In the genomic region with DNA sequence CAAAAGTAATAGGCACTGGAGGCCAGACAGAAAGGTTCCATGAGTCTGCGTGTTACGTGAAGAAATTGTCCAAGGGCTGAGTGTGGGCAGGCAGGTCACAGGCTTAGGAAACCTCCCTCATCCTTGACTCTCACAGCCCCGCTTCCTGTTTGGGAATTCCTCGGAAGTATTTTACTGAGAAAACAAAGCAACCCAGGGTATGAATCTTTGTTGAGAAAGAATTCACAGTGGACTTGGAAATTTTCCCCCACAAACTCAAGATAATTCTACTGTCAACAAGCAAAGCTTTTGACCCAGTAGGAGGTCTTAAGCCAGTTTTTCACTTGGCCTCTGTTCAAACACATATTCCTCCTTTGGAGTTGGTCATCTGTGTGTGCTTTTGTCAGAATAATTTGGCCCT, we compare ENCODE assay signal across 19 cellular contexts.
A peak's percentile ranks its signal among the peaks of the same experiment; 100 is the strongest.
DNase-seq lines count a peak whose midpoint lies in the region; ATAC-seq and TF ChIP-seq lines count a peak whose summit lies in the region.
"Had no signal": no experiment of that assay in that cellular context is flagged by ENCODE, and none has a peak within 500 bp of the region (broad histone marks: within the 10 kb centered on the region; RNA-seq: fewer than 3 reads in every experiment).

No MANE protein-coding gene starts in this region.

- H3K27me3 ChIP-seq in IMR-90 (ENCODE audit: control insufficient read depth, insufficient read depth, low read length), result no peaks in the 10 kb centered on the region
- H3K27me3 ChIP-seq in mesenchymal stem cell (ENCODE audit: control insufficient read depth in 1 of 2, insufficient read depth in 1 of 2, low read length in 2 of 2), result no peaks in the 10 kb centered on the region
- no peaks in the 10 kb centered on the region for H3K27me3 ChIP-seq in vagina
- H3K27me3 ChIP-seq: BLaER1 had no signal

- H4K91ac ChIP-seq in IMR-90 (ENCODE audit: insufficient read depth, low read depth, low read length) (no peak overlapping the region), mesenchymal stem cell (ENCODE audit: low read length) (no peak overlapping the region)

- no peak for TF ChIP-seq RAD21 in IMR-90 (IDR thresholded peaks at IDR 0.05; ENCODE audit: low read length)

- dilution Hi-C loops in IMR-90 (cut with HindIII; ENCODE audit: low sequenced_read_pairs, unreplicated experiment), result no loop called here

- H2AK5ac ChIP-seq in IMR-90 (ENCODE audit: low read depth, low read length) (no peak overlapping the region), mesenchymal stem cell (ENCODE audit: low read length, severe bottlenecking) (no peak overlapping the region)

- H3K4ac ChIP-seq in IMR-90 (ENCODE audit: low read depth, low read length) (no peak overlapping the region), mesenchymal stem cell (ENCODE audit: low read depth in 1 of 2, low read length in 2 of 2) (no peak overlapping the region)

- no CpG with 5 or more reads among the region's 4 CpGs for WGBS in IMR-90 (ENCODE audit: extremely low coverage in 2 of 2, insufficient read length in 1 of 2), 2 experiments
- 60% methylated on average over 1 of the region's 4 CpGs for WGBS in mesenchymal stem cell

- H4K20me1 ChIP-seq in IMR-90 (ENCODE audit: insufficient read depth, low read length), result no peaks in the 10 kb centered on the region
- H4K20me1 ChIP-seq: BLaER1 had no signal

- H2BK5ac ChIP-seq in IMR-90 (ENCODE audit: low read depth, low read length, poor library complexity, severe bottlenecking), result no peak overlapping the region
- H2BK5ac ChIP-seq in mesenchymal stem cell (ENCODE audit: low read depth, low read length, poor library complexity, severe bottlenecking), result no peak overlapping the region

- H2BK15ac ChIP-seq in IMR-90 (ENCODE audit: low read depth, low read length), result no peak overlapping the region
- no peak overlapping the region for H2BK15ac ChIP-seq in mesenchymal stem cell (ENCODE audit: low read depth, poor library complexity, severe bottlenecking)

- H3K56ac ChIP-seq in IMR-90 (ENCODE audit: extremely low read depth, insufficient read depth, low read length), result no peak overlapping the region

- peaks cover 2% of the 10 kb centered on the region; the same call in 1 of the 2 replicates for H3K9me3 ChIP-seq in IMR-90 (ENCODE audit: control insufficient read depth, insufficient read depth, low read length)
- H3K9me3 ChIP-seq in mesenchymal stem cell (ENCODE audit: control insufficient read depth, low read length), result peaks cover 7% of the 10 kb centered on the region
- H3K9me3 ChIP-seq in vagina, result no peaks in the 10 kb centered on the region

- CTCF ChIA-PET in IMR-90 (lab: Yijun Ruan, JAX), result no interaction called here

- H3K36me3 ChIP-seq in IMR-90 (ENCODE audit: control insufficient read depth, insufficient read depth, low read length) (no peaks in the 10 kb centered on the region), mesenchymal stem cell (ENCODE audit: control insufficient read depth in 1 of 2, insufficient read depth in 2 of 2, low read depth in 1 of 2, low read length in 2 of 2) (peaks cover 0 to 43% of the 10 kb centered on the region in 2 experiments), vagina (no peaks in the 10 kb centered on the region)
- H3K36me3 ChIP-seq: BLaER1 had no signal

- ATAC-seq in IMR-90 (ENCODE audit: low read depth), result peak; percentile 56
- no peak for ATAC-seq in left colon
- ATAC-seq: PC-3, SK-N-SH treated with all-trans-retinoic acid at 6 μM for 48 hours had no signal

- H2BK20ac ChIP-seq in IMR-90 (ENCODE audit: low read depth, low read length), result no peak overlapping the region

- intact Hi-C loops in IMR-90 (cut with micrococcal nuclease) (no loop called here), vagina (cut with DNase I) (no loop called here), left colon (cut with DNase I, micrococcal nuclease) (no loop called here)

- no peak overlapping the region for H2AK9ac ChIP-seq in IMR-90 (replicated peaks; ENCODE audit: low read depth, low read length, poor library complexity)

- H2AFZ ChIP-seq in IMR-90 (replicated peaks; ENCODE audit: low read length, poor library complexity), result no peak overlapping the region
- H2AFZ ChIP-seq in mesenchymal stem cell (ENCODE audit: low read depth, low read length), result no peak overlapping the region

- peaks cover 4% of the 10 kb centered on the region; the same call in 1 of the 2 replicates for H3K9me1 ChIP-seq in IMR-90 (ENCODE audit: insufficient read depth, low read length)

- DNase-seq in IMR-90, result peak; percentile 32
- DNase-seq in cerebellar cortex (ENCODE audit: low spot score), result peak; percentile 7
- peak; percentile 67 for DNase-seq in mesenchymal stem cell
- DNase-seq in vagina (ENCODE audit: extremely low spot score in 2 of 2), result no peak
- no peak for DNase-seq in left colon
- no peak for DNase-seq in superior temporal gyrus (ENCODE audit: extremely low spot score)
- DNase-seq in NCI-H510A (lab: John Stamatoyannopoulos, UW), result no peak
- DNase-seq: activated CD4-positive, alpha-beta T cell treated with anti-CD3 and anti-CD28 coated beads, Interleukin-2, amount 50 U/mL, for 1 hour; activated naive CD4-positive, alpha-beta T cell treated with anti-CD3 and anti-CD28 coated beads, Interleukin-2, amount 50 U/mL, for 16 hours; activated T-cell treated with anti-CD3 and anti-CD28 coated beads for 4 hours; central memory CD4-positive, alpha-beta T cell; DMS 273 treated with DMSO at 0.1 percent for 48 hours; NCI-H187; NCI-H526; PC-3; substantia nigra had no signal

- H2BK12ac ChIP-seq in mesenchymal stem cell (ENCODE audit: low read length in 2 of 2), result no peak overlapping the region

- H3K4me1 ChIP-seq in IMR-90 (ENCODE audit: control insufficient read depth, insufficient read depth, low read length), result peaks cover 5% of the 10 kb centered on the region
- H3K4me1 ChIP-seq in mesenchymal stem cell (ENCODE audit: control insufficient read depth, insufficient read depth, low read depth, low read length), result peaks cover 2% of the 10 kb centered on the region
- no peaks in the 10 kb centered on the region for H3K4me1 ChIP-seq in vagina
- H3K4me1 ChIP-seq: BLaER1 had no signal

- POLR2A ChIA-PET in IMR-90 (lab: Charles Lee; ENCODE audit: unreplicated experiment), result no interaction called here

- H4K8ac ChIP-seq in IMR-90 (ENCODE audit: low read depth in 2 of 2, low read length in 2 of 2) (no peak overlapping the region), mesenchymal stem cell (ENCODE audit: low read length) (no peak overlapping the region)

- BruUV-seq in IMR-90 (replicated peaks; lab: Mats Ljungman, UMichigan), result no TSS peak

- H3K9ac ChIP-seq in IMR-90 (ENCODE audit: low read depth, low read length) (no peak overlapping the region), mesenchymal stem cell (ENCODE audit: low read length) (no peak overlapping the region)
- H3K9ac ChIP-seq: BLaER1 had no signal

- H2BK120ac ChIP-seq in IMR-90 (ENCODE audit: low read depth, low read length) (no peak overlapping the region), mesenchymal stem cell (ENCODE audit: low read depth, low read length) (no peak overlapping the region)

- H3K18ac ChIP-seq in IMR-90 (ENCODE audit: low read depth, low read length) (no peak overlapping the region), mesenchymal stem cell (ENCODE audit: low read depth in 1 of 2, low read length in 2 of 2) (no peak overlapping the region)

- no peak for TF ChIP-seq CTCF in IMR-90 (conservative IDR thresholded peaks at IDR 0.05; ENCODE audit: low read depth, low read length)
- no peak for TF ChIP-seq CTCF in vagina (IDR thresholded peaks at IDR 0.05)

- H3K14ac ChIP-seq in IMR-90 (replicated peaks; ENCODE audit: low read depth, low read length), result no peak overlapping the region
- H3K14ac ChIP-seq in mesenchymal stem cell (ENCODE audit: low read length in 2 of 2), result no peak overlapping the region

- H3K4me2 ChIP-seq in IMR-90 (ENCODE audit: low read depth, low read length) (no peak overlapping the region), mesenchymal stem cell (ENCODE audit: low read length, poor library complexity, severe bottlenecking) (no peak overlapping the region)
- H3K4me2 ChIP-seq: BLaER1 had no signal

- H3K79me1 ChIP-seq in IMR-90 (ENCODE audit: low read depth in 1 of 2, low read length in 2 of 2) (no peaks in the 10 kb centered on the region), mesenchymal stem cell (replicated peaks; ENCODE audit: low read length, poor library complexity, severe bottlenecking) (no peaks in the 10 kb centered on the region)

- H4K5ac ChIP-seq in IMR-90 (ENCODE audit: low read depth, low read length), result no peak overlapping the region

- H3K4me3 ChIP-seq in IMR-90 (ENCODE audit: insufficient read depth, low read depth, low read length) (no peak overlapping the region), mesenchymal stem cell (ENCODE audit: insufficient read depth in 1 of 2, low read depth in 1 of 2, low read length in 2 of 2) (no peak overlapping the region), vagina (no peak overlapping the region)
- H3K4me3 ChIP-seq: BLaER1, lung had no signal

- TF ChIP-seq POLR2A in IMR-90 (IDR thresholded peaks at IDR 0.05; ENCODE audit: low read depth, low read length) (no peak), vagina (IDR thresholded peaks at IDR 0.05) (no peak)

- H3K27ac ChIP-seq in IMR-90 (ENCODE audit: insufficient read depth, low read length) (no peak overlapping the region), mesenchymal stem cell (ENCODE audit: low read length, poor library complexity, severe bottlenecking) (peak overlapping the region; percentile 0), vagina (peak overlapping the region; percentile 32)
- H3K27ac ChIP-seq: BLaER1 had no signal

- H3K23ac ChIP-seq in IMR-90 (ENCODE audit: low read depth, low read length) (no peak overlapping the region), mesenchymal stem cell (ENCODE audit: low read length in 2 of 2) (no peak overlapping the region)

- in situ Hi-C loops in IMR-90 (cut with MboI; ENCODE audit: low sequenced_read_pairs), result no loop called here

TF ChIP-seq in IMR-90, 13 proteins besides CTCF, POLR2A, EP300 and RAD21:
- TF ChIP-seq RCOR1 (IDR thresholded peaks at IDR 0.05; ENCODE audit: insufficient replicate concordance, low read length) (no peak), MAZ (IDR thresholded peaks at IDR 0.05; ENCODE audit: borderline replicate concordance, low read depth, low read length) (no peak), CEBPB (IDR thresholded peaks at IDR 0.05; ENCODE audit: low read depth, low read length) (no peak), FOS (IDR thresholded peaks at IDR 0.05; ENCODE audit: low read depth, low read length) (no peak), MXI1 (IDR thresholded peaks at IDR 0.05; ENCODE audit: borderline replicate concordance, low read depth, low read length) (no peak), MAFK (IDR thresholded peaks at IDR 0.05; ENCODE audit: low read depth, low read length) (no peak)
- TF ChIP-seq, protein P1, sequence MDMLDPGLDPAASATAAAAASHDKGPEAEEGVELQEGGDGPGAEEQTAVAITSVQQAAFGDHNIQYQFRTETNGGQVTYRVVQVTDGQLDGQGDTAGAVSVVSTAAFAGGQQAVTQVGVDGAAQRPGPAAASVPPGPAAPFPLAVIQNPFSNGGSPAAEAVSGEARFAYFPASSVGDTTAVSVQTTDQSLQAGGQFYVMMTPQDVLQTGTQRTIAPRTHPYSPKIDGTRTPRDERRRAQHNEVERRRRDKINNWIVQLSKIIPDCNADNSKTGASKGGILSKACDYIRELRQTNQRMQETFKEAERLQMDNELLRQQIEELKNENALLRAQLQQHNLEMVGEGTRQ (IDR thresholded peaks at IDR 0.05; ENCODE audit: low read depth, low read length), result no peak
TF ChIP-seq in IMR-90: peak in this region for 0.

Comparison
In these comparisons a context has a peak if more than half of its experiments do, and no peak if none do; other contexts are left out.
1. DNase-seq: peak in IMR-90 (single experiment), cerebellar cortex (single experiment) and mesenchymal stem cell (single experiment); none in vagina (0 of 2), left colon (0 of 2), superior temporal gyrus (single experiment) and NCI-H510A (single experiment).